ENCODE assay signal across 6 cellular contexts in the genomic region with DNA sequence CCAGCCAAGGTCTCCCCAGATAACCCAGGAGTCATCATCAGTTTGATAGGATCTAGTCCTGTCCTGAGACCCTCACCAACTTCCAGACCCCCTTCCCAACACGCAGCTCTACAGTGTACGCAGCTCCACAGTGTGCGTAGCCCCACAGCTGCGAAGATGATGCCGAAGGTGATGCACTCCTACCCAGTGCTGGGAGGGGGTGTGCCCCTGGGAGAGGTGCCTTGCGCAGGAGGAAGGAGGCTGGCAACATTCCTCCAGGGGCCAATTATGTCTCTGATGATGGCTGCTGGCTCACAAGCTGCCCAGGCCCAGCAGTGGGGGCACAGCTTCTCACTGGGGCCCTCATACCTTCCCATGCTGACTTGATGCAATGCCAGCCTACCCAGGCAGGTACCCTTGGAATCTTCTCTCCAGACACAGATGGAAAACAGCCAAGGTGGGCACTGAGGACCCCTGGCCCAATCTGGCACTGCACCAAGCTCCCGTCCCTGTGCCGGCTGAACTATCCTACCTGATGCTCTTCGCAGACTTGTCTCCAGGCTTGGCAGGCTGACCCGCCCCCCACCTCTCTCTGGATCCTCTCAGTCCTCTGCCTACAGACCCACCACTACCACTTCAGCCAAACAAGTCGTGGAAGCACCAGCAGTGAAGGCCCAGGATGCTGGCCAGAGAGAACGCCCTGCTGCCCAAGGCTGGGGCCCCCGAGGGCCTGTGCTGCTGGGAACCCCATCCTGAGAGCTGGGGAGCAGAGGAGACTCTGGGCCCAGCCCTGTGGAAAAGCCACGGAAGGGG. TPM values are rescaled to one million over a fixed set of nuclear protein-coding genes. Genes with fewer than 3 reads are reported as not detected.
DNase-seq lines count a peak whose midpoint lies in the region; ATAC-seq lines count a peak whose summit lies in the region.

No MANE protein-coding gene starts in this region.

- peaks cover 11 to 25% (median 13%) of the 10 kb centered on the region in 3 donors for H3K4me1 Mint-ChIP-seq in CD8-positive, alpha-beta memory T cell

- WGBS in mesodermal cell (ENCODE audit: insufficient coverage in 2 of 2), 2 experiments, result 84 to 96% methylated on average over 12 to 13 of the region's 14 CpGs

- H3K9me3 ChIP-seq in CD8-positive, alpha-beta memory T cell (ENCODE audit: low read length), result no peaks in the 10 kb centered on the region
- no peaks in the 10 kb centered on the region for H3K9me3 ChIP-seq in mesodermal cell (ENCODE audit: control insufficient read depth, low read length)

- peak in 1 of 5 donors; percentile 19 for DNase-seq in CD8-positive, alpha-beta memory T cell
- DNase-seq in activated naive CD4-positive, alpha-beta T cell treated with anti-CD3 and anti-CD28 coated beads, Interleukin-2, amount 50 U/mL, for 72 hours (ENCODE audit: low spot score in 2 of 2), result peak; percentile 6 to 57
- DNase-seq in NCI-H1436 treated with DMSO at 0.1 percent for 48 hours (lab: John Stamatoyannopoulos, UW), result no peak
- no peak for DNase-seq in NCI-H345 treated with DMSO at 0.1 percent for 48 hours (lab: John Stamatoyannopoulos, UW; ENCODE audit: unreplicated experiment)
- DNase-seq in COLO668 (lab: John Stamatoyannopoulos, UW; ENCODE audit: unreplicated experiment), result no peak

- H3K27ac Mint-ChIP-seq in CD8-positive, alpha-beta memory T cell, result peak overlapping the region; percentile 57 to 91 (median 80)
- peak overlapping the region; percentile 87 to 88 for H3K27ac Mint-ChIP-seq in activated naive CD4-positive, alpha-beta T cell treated with anti-CD3 and anti-CD28 coated beads, Interleukin-2, amount 50 U/mL, for 72 hours

- H3K4me3 ChIP-seq in CD8-positive, alpha-beta memory T cell (ENCODE audit: low read length), result peak overlapping the region; percentile 71
- H3K4me3 ChIP-seq in mesodermal cell (ENCODE audit: extremely low read depth, insufficient read depth, low read length, poor library complexity, severe bottlenecking), result peak overlapping the region; percentile 45

- POLR2A ChIA-PET in CD8-positive, alpha-beta memory T cell (lab: Charles Lee), result interaction anchor here (0.6 to 1.4 kb wide), 2 partner anchors 12 to 240 kb away, joined by 3 to 4 read pairs; a partner anchor contains a TSS

- H3K36me3 Mint-ChIP-seq in CD8-positive, alpha-beta memory T cell, result peaks cover 0 to 17% (median 2%) of the 10 kb centered on the region in 3 donors
- peaks cover 12 to 14% of the 10 kb centered on the region in 2 donors for H3K36me3 Mint-ChIP-seq in activated naive CD4-positive, alpha-beta T cell treated with anti-CD3 and anti-CD28 coated beads, Interleukin-2, amount 50 U/mL, for 72 hours

- H3K4me1 ChIP-seq in CD8-positive, alpha-beta memory T cell (ENCODE audit: insufficient read depth, low read length), result peaks cover 17% of the 10 kb centered on the region
- peaks cover 4% of the 10 kb centered on the region for H3K4me1 ChIP-seq in mesodermal cell (ENCODE audit: control insufficient read depth, insufficient read depth, low read length, poor library complexity, severe bottlenecking)

- H3K9me3 Mint-ChIP-seq in CD8-positive, alpha-beta memory T cell, result peaks cover 0 to 3% (median 0%) of the 10 kb centered on the region in 5 donors
- no peaks in the 10 kb centered on the region for H3K9me3 Mint-ChIP-seq in activated naive CD4-positive, alpha-beta T cell treated with anti-CD3 and anti-CD28 coated beads, Interleukin-2, amount 50 U/mL, for 72 hours

- H3K27me3 ChIP-seq in CD8-positive, alpha-beta memory T cell (ENCODE audit: insufficient read depth, low read length, poor library complexity, severe bottlenecking), result no peaks in the 10 kb centered on the region

- H3K36me3 ChIP-seq in CD8-positive, alpha-beta memory T cell (ENCODE audit: insufficient read depth, low read length), result peaks cover 4% of the 10 kb centered on the region
- H3K36me3 ChIP-seq in mesodermal cell (ENCODE audit: control insufficient read depth, insufficient read depth, low read length), result peaks cover 37% of the 10 kb centered on the region

- H3K4me3 Mint-ChIP-seq in CD8-positive, alpha-beta memory T cell, result peak overlapping the region; percentile 76 to 89 (median 80)

- CTCF ChIA-PET in CD8-positive, alpha-beta memory T cell (lab: Charles Lee), result interaction anchor here (1.2 to 1.4 kb wide), 3 partner anchors 12 to 70 kb away, joined by 3 to 4 read pairs (median 4); a partner anchor contains a TSS

- ATAC-seq in activated naive CD4-positive, alpha-beta T cell treated with anti-CD3 and anti-CD28 coated beads, Interleukin-2, amount 50 U/mL, for 72 hours, result peak in 1 of 2 donors; percentile 6

- peaks cover 0 to 1% of the 10 kb centered on the region in 2 donors for H3K27me3 Mint-ChIP-seq in CD8-positive, alpha-beta memory T cell

- peak overlapping the region; percentile 38 for H3K27ac ChIP-seq in CD8-positive, alpha-beta memory T cell (ENCODE audit: low read depth, low read length)
- no peak overlapping the region for H3K27ac ChIP-seq in mesodermal cell (ENCODE audit: low read depth, low read length, severe bottlenecking)

RNA-seq across cellular contexts. Expression of a gene that starts 1.4 kb away (rescaled TPM):
- 10 to 100 TPM; 11.5 to 12.1 TPM for total RNA-seq in CD8-positive, alpha-beta memory T cell
- 1.0 TPM for polyA plus RNA-seq in CD8-positive, alpha-beta memory T cell
- total RNA-seq in activated naive CD4-positive, alpha-beta T cell treated with anti-CD3 and anti-CD28 coated beads, Interleukin-2, amount 50 U/mL, for 72 hours, result 10 to 100 TPM in 1 of 2 donors, 1 to 10 TPM in 1; 10.0 to 21.4 TPM
- polyA plus RNA-seq in mesodermal cell (2013, experiment 1 of 2), result 10.9 TPM
- polyA plus RNA-seq in mesodermal cell (2013, experiment 2 of 2), result 9.1 TPM

RNA-seq across cellular contexts. Expression of a gene that starts 11.1 kb away (rescaled TPM):
- total RNA-seq in CD8-positive, alpha-beta memory T cell, result 10 to 100 TPM; 19.3 to 24.5 TPM
- polyA plus RNA-seq in CD8-positive, alpha-beta memory T cell, result 15.6 TPM
- 10 to 100 TPM in 1 of 2 donors, 1 to 10 TPM in 1; 8.2 to 65.4 TPM for total RNA-seq in activated naive CD4-positive, alpha-beta T cell treated with anti-CD3 and anti-CD28 coated beads, Interleukin-2, amount 50 U/mL, for 72 hours
- 3.8 TPM for polyA plus RNA-seq in mesodermal cell (2013, experiment 1 of 2)
- 1.9 TPM for polyA plus RNA-seq in mesodermal cell (2013, experiment 2 of 2)

RNA-seq across cellular contexts. Expression of a gene that starts 12.1 kb away (rescaled TPM):
- 10 to 100 TPM; 35.7 to 36.2 TPM for total RNA-seq in CD8-positive, alpha-beta memory T cell
- polyA plus RNA-seq in CD8-positive, alpha-beta memory T cell, result 34.5 TPM
- 10 to 100 TPM; 21.3 to 32.7 TPM for total RNA-seq in activated naive CD4-positive, alpha-beta T cell treated with anti-CD3 and anti-CD28 coated beads, Interleukin-2, amount 50 U/mL, for 72 hours
- 41.4 TPM for polyA plus RNA-seq in mesodermal cell (2013, experiment 1 of 2)
- 42.0 TPM for polyA plus RNA-seq in mesodermal cell (2013, experiment 2 of 2)

RNA-seq across cellular contexts. Expression of a gene that starts 12.6 kb away (rescaled TPM):
- 10 to 100 TPM; 76.2 to 78.3 TPM for total RNA-seq in CD8-positive, alpha-beta memory T cell
- polyA plus RNA-seq in CD8-positive, alpha-beta memory T cell, result 97.1 TPM
- total RNA-seq in activated naive CD4-positive, alpha-beta T cell treated with anti-CD3 and anti-CD28 coated beads, Interleukin-2, amount 50 U/mL, for 72 hours, result 10 to 100 TPM; 82.1 to 82.7 TPM
- polyA plus RNA-seq in mesodermal cell (2013, experiment 1 of 2), result 52.0 TPM
- 45.7 TPM for polyA plus RNA-seq in mesodermal cell (2013, experiment 2 of 2)

Comparison
In these comparisons a context has a peak if more than half of its experiments do, and no peak if none do; other contexts are left out.
1. DNase-seq: peak in activated naive CD4-positive, alpha-beta T cell treated with anti-CD3 and anti-CD28 coated beads, Interleukin-2, amount 50 U/mL, for 72 hours (2 of 2); none in NCI-H1436 treated with DMSO at 0.1 percent for 48 hours (single experiment), NCI-H345 treated with DMSO at 0.1 percent for 48 hours (single experiment) and COLO668 (single experiment).